7 cellular contexts compared by ENCODE assay signal in the genomic region with DNA sequence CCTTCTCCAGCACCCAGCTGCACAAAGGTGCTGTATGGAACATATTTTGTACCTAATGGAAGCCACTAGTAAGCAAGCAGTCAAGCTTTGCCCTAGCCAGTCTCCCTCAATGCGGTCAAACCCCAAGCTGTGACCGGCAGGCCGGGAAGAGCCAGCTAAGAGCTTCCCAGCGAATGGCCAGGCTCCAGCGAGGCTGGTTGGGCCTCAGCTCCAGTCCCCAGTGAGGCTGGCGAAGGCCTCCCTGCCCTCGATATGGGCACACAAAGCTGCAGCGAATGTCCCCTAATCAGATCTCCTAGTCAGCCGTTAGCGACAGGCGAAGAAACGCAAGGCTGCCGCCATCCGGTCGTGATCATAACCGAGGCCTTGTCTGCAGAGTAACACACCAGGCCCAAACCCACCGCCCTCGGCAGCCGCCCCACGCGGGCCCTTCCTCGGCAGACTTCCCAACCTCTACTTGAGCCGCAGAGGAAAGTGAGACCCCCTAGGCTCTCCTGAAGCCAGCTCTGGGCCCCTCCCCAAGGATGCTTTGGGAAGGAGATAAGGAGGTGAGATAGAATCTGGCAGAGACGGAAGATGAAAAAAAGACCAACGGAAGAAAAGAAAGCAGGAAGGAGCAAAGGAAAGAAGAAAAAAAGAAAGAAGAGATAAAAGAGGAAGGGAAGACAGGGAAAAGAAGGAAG. TPM values are rescaled to one million over a fixed set of nuclear protein-coding genes. Genes with fewer than 3 reads are reported as not detected.
DNase-seq lines count a peak whose midpoint lies in the region; ATAC-seq and TF ChIP-seq lines count a peak whose summit lies in the region.

No MANE protein-coding gene starts in this region.

- no peak overlapping the region for H3K4me3 Mint-ChIP-seq in chondrocyte (ENCODE audit: unreplicated experiment)

- peaks cover 72% of the 10 kb centered on the region for H3K27me3 Mint-ChIP-seq in chondrocyte (ENCODE audit: low read depth)

- H3K27me3 ChIP-seq in rectal smooth muscle tissue (ENCODE audit: control insufficient read depth, insufficient read depth, low read length) = peaks cover 4% of the 10 kb centered on the region

- DNase-seq in GF-D8 (lab: John Stamatoyannopoulos, UW) (peak; percentile 85), MV-4-11 (lab: John Stamatoyannopoulos, UW) (peak; percentile 49), chondrocyte (ENCODE audit: low spot score) (peak; percentile 68), cortex of kidney (lab: John Stamatoyannopoulos, UW) (no peak), occipital lobe (lab: John Stamatoyannopoulos, UW) (no peak)

- no peak overlapping the region for H3K27ac Mint-ChIP-seq in chondrocyte (ENCODE audit: unreplicated experiment)

- peak overlapping the region; percentile 96 for H3K27ac ChIP-seq in rectal smooth muscle tissue (ENCODE audit: low read depth, low read length)

- H3K4me3 ChIP-seq in rectal smooth muscle tissue (ENCODE audit: low read length) = peak overlapping the region; percentile 78

- H3K36me3 Mint-ChIP-seq in chondrocyte (ENCODE audit: low read depth) = peaks cover 5% of the 10 kb centered on the region

- no peak for TF ChIP-seq CTCF in chondrocyte (IDR thresholded peaks at IDR 0.05)

- H3K9ac ChIP-seq in rectal smooth muscle tissue (ENCODE audit: low read length) = peak overlapping the region; percentile 25

- H3K36me3 ChIP-seq in rectal smooth muscle tissue (ENCODE audit: control insufficient read depth, insufficient read depth, low read length) = no peaks in the 10 kb centered on the region

- no peak for ATAC-seq in GM18868 (IDR thresholded peaks at IDR 0.05; ENCODE audit: unreplicated experiment)

- no peaks in the 10 kb centered on the region for H3K9me3 Mint-ChIP-seq in chondrocyte (ENCODE audit: low read depth)

- H3K4me1 Mint-ChIP-seq in chondrocyte (ENCODE audit: low read depth) = peaks cover 14% of the 10 kb centered on the region

- H3K4me1 ChIP-seq in rectal smooth muscle tissue (ENCODE audit: control insufficient read depth, insufficient read depth, low read length) = peaks cover 3% of the 10 kb centered on the region

RNA-seq across cellular contexts. Expression of gene HOXA9, which starts 3.1 kb away (rescaled TPM):
- total RNA-seq in chondrocyte (not detected in 3 replicates), occipital lobe (not detected)

RNA-seq across cellular contexts. Expression of gene HOXA10, which starts 5.7 kb away (rescaled TPM):
- 0.12 to 0.21 TPM in 2 of 3 replicates, not detected in the other for total RNA-seq in chondrocyte
- total RNA-seq in occipital lobe = not detected

RNA-seq across cellular contexts. Expression of gene HOXA7, which starts 11.9 kb away (rescaled TPM):
- not detected in 3 replicates for total RNA-seq in chondrocyte
- total RNA-seq in occipital lobe = not detected

RNA-seq across cellular contexts. Expression of gene HOXA3, which starts 16.0 kb away (rescaled TPM):
- total RNA-seq in chondrocyte (9.3 to 12.1 TPM in 2 of 3 replicates, not detected in the other), occipital lobe (not detected)

RNA-seq across cellular contexts. Expression of gene HOXA11, which starts 16.6 kb away (rescaled TPM):
- not detected in 3 replicates for total RNA-seq in chondrocyte
- not detected for total RNA-seq in occipital lobe

Comparison
In these comparisons a context has a peak if more than half of its experiments do, and no peak if none do; other contexts are left out.
1. DNase-seq: peak in GF-D8 (single experiment), MV-4-11 (single experiment) and chondrocyte (single experiment); none in cortex of kidney (single experiment) and occipital lobe (single experiment).